ENCODE assay signal across 11 cellular contexts in the genomic region with DNA sequence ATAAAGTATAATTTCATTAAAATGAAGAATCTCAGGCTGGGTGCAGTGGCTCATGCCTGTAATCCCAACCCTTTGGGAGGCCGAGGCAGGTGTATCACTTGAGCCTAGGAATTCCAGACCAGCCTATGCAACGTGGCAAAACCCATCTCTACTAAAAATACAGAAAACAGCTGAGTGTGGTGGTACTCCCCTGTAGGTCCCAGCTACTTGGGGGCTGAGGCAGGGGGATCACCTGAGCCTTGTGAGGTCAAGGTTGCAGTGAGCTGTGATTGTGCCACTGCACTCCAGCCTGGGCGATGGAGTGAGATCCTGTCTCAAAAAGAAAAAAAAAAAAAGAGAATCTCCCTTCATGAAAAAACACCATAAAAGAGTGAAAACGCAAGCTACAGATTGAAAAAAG. TPM values are rescaled to one million over a fixed set of nuclear protein-coding genes. Genes with fewer than 3 reads are reported as not detected.
DNase-seq lines count a peak whose midpoint lies in the region; ATAC-seq and TF ChIP-seq lines count a peak whose summit lies in the region.
"Not testable (repeated sequence)": the region's sequence is repeated elsewhere in the genome, so short reads cannot be mapped to it uniquely, and the experiment has no call there.
"Had no signal": no experiment of that assay in that cellular context is flagged by ENCODE, and none has a peak within 500 bp of the region (broad histone marks: within the 10 kb centered on the region; RNA-seq: fewer than 3 reads in every experiment).

No MANE protein-coding gene starts in this region.

- H3F3A ChIP-seq in SK-N-SH (replicated peaks; ENCODE audit: insufficient read depth): not testable (repeated sequence)

- not testable (repeated sequence) for H3K4me3 Mint-ChIP-seq in HFFc6

- DNase-seq in HFFc6 (peak; percentile 0), ecto neural progenitor cell (ENCODE audit: low spot score) (peak; percentile 44), right lobe of liver (peak in 2 of 3 donors; percentile 23 to 48), posterior vena cava (ENCODE audit: low spot score) (peak; percentile 82), ureter (ENCODE audit: low spot score) (peak; percentile 42)
- DNase-seq in SK-N-SH; hepatocyte (ENCODE audit: low spot score): not testable (repeated sequence)
- peak; percentile 57 for DNase-seq in activated CD8-positive, alpha-beta memory T cell treated with anti-CD3 and anti-CD28 coated beads for 24 hours

- H3K36me3 Mint-ChIP-seq in HFFc6 (ENCODE audit: low read depth): not testable (repeated sequence)

- 93% methylated on average over 4 of the region's 4 CpGs for WGBS in SK-N-SH (ENCODE audit: low lambda C conversion rate)
- WGBS in hepatocyte (ENCODE audit: low lambda C conversion rate, missing lambda C conversion rate): 91% methylated on average over 4 of the region's 4 CpGs
- 68% methylated on average over 4 of the region's 4 CpGs for WGBS in right lobe of liver (ENCODE audit: insufficient coverage, low coverage, low lambda C conversion rate, missing lambda C conversion rate)

- H3K27me3 ChIP-seq in SK-N-SH (ENCODE audit: insufficient read depth); hepatocyte; right lobe of liver: not testable (repeated sequence)

- H3K27me3 Mint-ChIP-seq in HFFc6 (ENCODE audit: insufficient read depth): not testable (repeated sequence)

- not testable (repeated sequence) for H3K27ac Mint-ChIP-seq in HFFc6

- H3K9me2 ChIP-seq in SK-N-SH; hepatocyte (replicated peaks; ENCODE audit: insufficient read depth): not testable (repeated sequence)

- POLR2A ChIA-PET in SK-N-SH (lab: Yijun Ruan, JAX): not testable (repeated sequence)

- not testable (repeated sequence) for TF ChIP-seq EP300 in SK-N-SH (IDR thresholded peaks at IDR 0.05; ENCODE audit: borderline replicate concordance in 1 of 2, low read depth in 1 of 2, low read length in 1 of 2)

- not testable (repeated sequence) for H3K9ac ChIP-seq in SK-N-SH

- H3K4me3 ChIP-seq in SK-N-SH (ENCODE audit: low read depth in 2 of 2, low read length in 1 of 2): peak overlapping the region in 1 of 2 experiments; percentile 100; a peak in 1 of 4 replicates
- H3K4me3 ChIP-seq in hepatocyte, right lobe of liver: not testable (repeated sequence)

- H3K4me2 ChIP-seq in SK-N-SH: 0 out of 2 replicates have a peak overlapping the region, but pooled peaks have one; percentile 75
- peak overlapping the region; percentile 82 for H3K4me2 ChIP-seq in hepatocyte

- CTCF ChIA-PET in SK-N-SH (lab: Yijun Ruan, JAX): interaction anchor here (0.9 to 9.8 kb wide), 3 partner anchors 12 to 341 kb away, joined by 3 to 130 read pairs (median 3); no protein-coding TSS in a partner anchor

- not testable (repeated sequence) for H3K9me3 ChIP-seq in SK-N-SH; hepatocyte (ENCODE audit: low read depth); right lobe of liver

- not testable (repeated sequence) for H3K4me1 Mint-ChIP-seq in HFFc6 (ENCODE audit: low read depth)

- intact Hi-C loops in right lobe of liver (cut with DNase I); posterior vena cava (cut with DNase I): not testable (repeated sequence)

- TF ChIP-seq POLR2A in right lobe of liver (IDR thresholded peaks at IDR 0.05): not testable (repeated sequence)

- peaks cover 11% of the 10 kb centered on the region; the same call in 1 of the 2 replicates for H4K20me1 ChIP-seq in SK-N-SH (ENCODE audit: insufficient read depth)
- peaks cover 12% of the 10 kb centered on the region for H4K20me1 ChIP-seq in hepatocyte (ENCODE audit: insufficient read depth, poor library complexity, severe bottlenecking)

- H2AFZ ChIP-seq in SK-N-SH (ENCODE audit: low read depth); hepatocyte: not testable (repeated sequence)

- H3K36me3 ChIP-seq in SK-N-SH (replicated peaks in 1 of 2; ENCODE audit: control insufficient read depth in 1 of 2, insufficient read depth in 2 of 2, low read length in 1 of 2): peaks cover 23 to 24% of the 10 kb centered on the region in 2 experiments
- not testable (repeated sequence) for H3K36me3 ChIP-seq in hepatocyte (replicated peaks; ENCODE audit: insufficient read depth, low read depth); right lobe of liver

- H3K79me2 ChIP-seq in SK-N-SH (ENCODE audit: insufficient read depth): peaks cover 47% of the 10 kb centered on the region
- peaks cover 48% of the 10 kb centered on the region for H3K79me2 ChIP-seq in hepatocyte

- not testable (repeated sequence) for TF ChIP-seq CTCF in HFFc6 (IDR thresholded peaks at IDR 0.05); SK-N-SH (IDR thresholded peaks at IDR 0.05); hepatocyte (IDR thresholded peaks at IDR 0.05; ENCODE audit: poor library complexity); right lobe of liver (IDR thresholded peaks at IDR 0.05)

- ATAC-seq in right lobe of liver: not testable (repeated sequence)

- H3K4me1 ChIP-seq in SK-N-SH (ENCODE audit: control insufficient read depth in 1 of 2, insufficient read depth in 2 of 2, low read depth in 1 of 2, low read length in 1 of 2) (peaks cover 13 to 17% of the 10 kb centered on the region in 2 experiments; a peak in 3 of 4 replicates), hepatocyte (ENCODE audit: insufficient read depth) (peaks cover 16% of the 10 kb centered on the region), right lobe of liver (peaks cover 0 to 46% (median 27%) of the 10 kb centered on the region in 4 donors)

- TF ChIP-seq RAD21 in SK-N-SH (IDR thresholded peaks at IDR 0.05; ENCODE audit: low read length): not testable (repeated sequence)

- H3K9me3 Mint-ChIP-seq in HFFc6: not testable (repeated sequence)

- not testable (repeated sequence) for H3K27ac ChIP-seq in SK-N-SH (ENCODE audit: low read depth in 2 of 2, low read length in 1 of 2); hepatocyte; right lobe of liver

RNA-seq across cellular contexts. Expression of a gene that starts 2.2 kb away (rescaled TPM):
- total RNA-seq in HFFc6 (2021; fragmentation: NEBNext Ultra II Directional; extraction: Animal tissue kit (Norgen Biotek cat#: 25700)): 10 to 100 TPM; 37.0 to 43.3 (median 39.0) TPM
- polyA plus RNA-seq in SK-N-SH (2012; rRNA removed): 29.8 and 39.7 TPM in 2 replicates
- 27.4 and 29.8 TPM in 2 replicates for polyA plus RNA-seq in SK-N-SH (2012; cell fraction: cytosol; rRNA removed)
- polyA plus RNA-seq in SK-N-SH (2012; cell fraction: nucleus; rRNA removed): 42.5 and 61.4 TPM in 2 replicates
- total RNA-seq in hepatocyte: 36.4 and 57.1 TPM in 2 replicates
- 31.7 and 32.1 TPM in 2 replicates for polyA plus RNA-seq in hepatocyte
- total RNA-seq in right lobe of liver: 10 to 100 TPM; 22.7 to 30.7 (median 24.1) TPM
- 10 to 100 TPM; 28.9 to 63.0 TPM for total RNA-seq in posterior vena cava
- total RNA-seq in ureter: 61.9 TPM

RNA-seq across cellular contexts. Expression of a gene that starts 55.6 kb away (rescaled TPM):
- total RNA-seq in HFFc6 (2021; fragmentation: NEBNext Ultra II Directional; extraction: Animal tissue kit (Norgen Biotek cat#: 25700)): 1,000 to 10,000 TPM; 1,191 to 2,394 (median 1,819) TPM
- polyA plus RNA-seq in SK-N-SH (2012; rRNA removed) (not detected in 2 replicates), hepatocyte (not detected in 2 replicates)
- not detected in 2 replicates for polyA plus RNA-seq in SK-N-SH (2012; cell fraction: cytosol; rRNA removed)
- not detected in 2 replicates for polyA plus RNA-seq in SK-N-SH (2012; cell fraction: nucleus; rRNA removed)
- total RNA-seq in hepatocyte (under 0.01 TPM in 2 replicates), right lobe of liver (1,000 to 10,000 TPM in 3 of 6 experiments, 100 to 1,000 TPM in 1, under 1 TPM in 2; under 0.01 to 3,377 (median 977) TPM), posterior vena cava (over 10,000 TPM; 12,584 to 18,986 TPM), ureter (1,626 TPM)
- total RNA-seq: G401, H4 had no signal
- polyA plus RNA-seq: AG04450 had no signal
